8 cellular contexts compared by ENCODE assay signal in genomic region chr9:110623462-110624025, GRCh38. TPM values are rescaled to one million over a fixed set of nuclear protein-coding genes. Genes with fewer than 3 reads are reported as not detected.
DNase-seq lines count a peak whose midpoint lies in the region; FAIRE-seq and TF ChIP-seq lines count a peak whose summit lies in the region.

No MANE protein-coding gene starts in this region.

- H3K27me3 Mint-ChIP-seq in brain, result peaks cover 15% of the 10 kb centered on the region

- no peaks in the 10 kb centered on the region for H3K4me1 Mint-ChIP-seq in brain

- FAIRE-seq in urothelium cell line (lab: Jason Lieb, UNC), result no peak

- DNase-seq in NCI-H2081 (lab: John Stamatoyannopoulos, UW) (peak; percentile 39 to 42), NCI-H2081 treated with DMSO at 0.1 percent for 48 hours (lab: John Stamatoyannopoulos, UW) (no peak), HEK293T (ENCODE audit: extremely low spot score) (peak; percentile 49), NCI-H524 (lab: John Stamatoyannopoulos, UW) (peak; percentile 70 to 76), kidney tubule cell (ENCODE audit: low spot score) (peak; percentile 72), urothelium cell line (ENCODE audit: low spot score) (peak; percentile 32), hepatic stellate cell (ENCODE audit: low spot score) (no peak)

- no peaks in the 10 kb centered on the region for H3K9me3 Mint-ChIP-seq in brain

- POLR2A ChIA-PET in HEK293T (lab: Yijun Ruan, JAX), result no interaction called here

- CTCF ChIA-PET in HEK293T (lab: Yijun Ruan, JAX), result interaction anchor here (1.0 to 1.8 kb wide), 5 partner anchors 12 to 440 kb away, joined by 3 to 10 read pairs (median 4); partner anchors contain the start of gene SVEP1

- H3K4me3 Mint-ChIP-seq in brain, result no peak overlapping the region

- H3K27ac Mint-ChIP-seq in brain, result no peak overlapping the region

- peak; percentile 86 to 88 for TF ChIP-seq CTCF in brain (conservative IDR thresholded peaks at IDR 0.05)

- H3K36me3 Mint-ChIP-seq in brain, result no peaks in the 10 kb centered on the region

TF ChIP-seq in HEK293T, 16 proteins besides CTCF, POLR2A, EP300 and RAD21:
- TF ChIP-seq CTBP1 (IDR thresholded peaks at IDR 0.05; ENCODE audit: borderline replicate concordance) (no peak), FOXM1 (IDR thresholded peaks at IDR 0.05; ENCODE audit: borderline replicate concordance) (no peak), SP1 (IDR thresholded peaks at IDR 0.05) (no peak), NFRKB (IDR thresholded peaks at IDR 0.05) (no peak), ELF4 (IDR thresholded peaks at IDR 0.05) (no peak), FOXA1 (IDR thresholded peaks at IDR 0.05) (no peak), PKNOX1 (IDR thresholded peaks at IDR 0.05) (no peak), ZNF384 (IDR thresholded peaks at IDR 0.05) (no peak), SUZ12 (IDR thresholded peaks at IDR 0.05) (no peak), HDGF (IDR thresholded peaks at IDR 0.05; ENCODE audit: borderline replicate concordance) (no peak), BHLHE40 (IDR thresholded peaks at IDR 0.05; ENCODE audit: borderline replicate concordance) (no peak), L3MBTL2 (conservative IDR thresholded peaks at IDR 0.05) (no peak), ARNT (IDR thresholded peaks at IDR 0.05) (no peak), FOXK2 (IDR thresholded peaks at IDR 0.05) (no peak), LEF1 (IDR thresholded peaks at IDR 0.05; ENCODE audit: borderline replicate concordance) (no peak), TARDBP (IDR thresholded peaks at IDR 0.05) (no peak)
TF ChIP-seq in HEK293T: peak in this region for 0.

RNA-seq across cellular contexts. Expression of gene SVEP1, which starts 44.0 kb away (rescaled TPM):
- polyA plus RNA-seq in brain (ENCODE audit: insufficient read depth, low read depth, low replicate concordance), result 0.49 TPM

RNA-seq across cellular contexts. Expression of gene MUSK, which starts 45.0 kb away (rescaled TPM):
- polyA plus RNA-seq in brain (ENCODE audit: insufficient read depth, low read depth, low replicate concordance), result not detected

Comparison
In these comparisons a context has a peak if more than half of its experiments do, and no peak if none do; other contexts are left out.
1. DNase-seq: peak in NCI-H2081 (2 of 2), HEK293T (single experiment), NCI-H524 (2 of 2), kidney tubule cell (single experiment) and urothelium cell line (single experiment); none in NCI-H2081 treated with DMSO at 0.1 percent for 48 hours (single experiment) and hepatic stellate cell (single experiment).